ENCODE assay signal across 1 cellular context in the genomic region with DNA sequence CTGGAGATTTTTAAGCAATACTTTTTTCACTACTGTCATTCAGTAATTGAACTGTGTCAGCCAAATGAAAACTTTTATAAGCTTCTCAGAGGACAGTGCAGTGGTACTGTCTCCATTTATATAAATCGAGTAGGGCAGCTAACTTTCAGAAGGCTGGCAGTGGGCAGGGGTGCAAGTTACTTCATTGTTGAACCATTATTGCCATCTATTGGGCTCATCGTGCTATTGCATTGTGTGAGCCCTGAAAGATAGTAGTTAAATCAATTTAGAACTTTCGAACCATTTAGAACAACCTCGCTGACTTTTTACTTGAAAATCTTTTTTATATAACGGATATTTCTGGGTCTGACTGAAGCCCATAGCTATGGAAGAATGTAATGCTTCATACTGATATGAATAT.
A peak's percentile ranks its signal among the peaks of the same experiment; 100 is the strongest.
TF ChIP-seq lines count a peak whose summit lies in the region.

No MANE protein-coding gene starts in this region.

TF ChIP-seq in IMR-90, 13 proteins besides CTCF, POLR2A, EP300 and RAD21:
- no peak for TF ChIP-seq MXI1 (IDR thresholded peaks at IDR 0.05; ENCODE audit: borderline replicate concordance, low read depth, low read length)
- no peak for TF ChIP-seq RCOR1 (IDR thresholded peaks at IDR 0.05; ENCODE audit: insufficient replicate concordance, low read length)
- peak; percentile 84 for TF ChIP-seq SMC3 (IDR thresholded peaks at IDR 0.05; ENCODE audit: low read depth, low read length)
- TF ChIP-seq, protein P1, sequence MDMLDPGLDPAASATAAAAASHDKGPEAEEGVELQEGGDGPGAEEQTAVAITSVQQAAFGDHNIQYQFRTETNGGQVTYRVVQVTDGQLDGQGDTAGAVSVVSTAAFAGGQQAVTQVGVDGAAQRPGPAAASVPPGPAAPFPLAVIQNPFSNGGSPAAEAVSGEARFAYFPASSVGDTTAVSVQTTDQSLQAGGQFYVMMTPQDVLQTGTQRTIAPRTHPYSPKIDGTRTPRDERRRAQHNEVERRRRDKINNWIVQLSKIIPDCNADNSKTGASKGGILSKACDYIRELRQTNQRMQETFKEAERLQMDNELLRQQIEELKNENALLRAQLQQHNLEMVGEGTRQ (IDR thresholded peaks at IDR 0.05; ENCODE audit: low read depth, low read length) = no peak
